In genomic region chr16:74771656-74772315, GRCh38 we compare ENCODE assay signal across 13 cellular contexts. TPM values are rescaled to one million over a fixed set of nuclear protein-coding genes. Genes with fewer than 3 reads are reported as not detected.
DNase-seq lines count a peak whose midpoint lies in the region; ATAC-seq and TF ChIP-seq lines count a peak whose summit lies in the region.
"Had no signal": no experiment of that assay in that cellular context is flagged by ENCODE, and none has a peak within 500 bp of the region (broad histone marks: within the 10 kb centered on the region; RNA-seq: fewer than 3 reads in every experiment).

No MANE protein-coding gene starts in this region.

- H3F3A ChIP-seq in DOHH2 (ENCODE audit: control insufficient read depth, insufficient read depth), result no peaks in the 10 kb centered on the region

- H3K4me2 ChIP-seq in DOHH2 (ENCODE audit: low read length), result peak overlapping the region; percentile 42
- H3K4me2 ChIP-seq in osteoblast (ENCODE audit: insufficient read depth, low read length), result no peak overlapping the region

- H3K4me3 ChIP-seq in DOHH2 (ENCODE audit: low read length), result peak overlapping the region; percentile 33; the same call in 1 of the 2 replicates
- no peak overlapping the region for H3K4me3 ChIP-seq in osteoblast (ENCODE audit: insufficient read depth, low read length)
- H3K4me3 ChIP-seq: body of pancreas, left lung had no signal

- H3K36me3 ChIP-seq in DOHH2 (ENCODE audit: control insufficient read depth, low read length) (no peaks in the 10 kb centered on the region), osteoblast (ENCODE audit: insufficient read depth, low read length) (no peaks in the 10 kb centered on the region)
- H3K36me3 ChIP-seq: left lung had no signal

- no peak overlapping the region for H2AFZ ChIP-seq in osteoblast (ENCODE audit: low read length)

- H3K27me3 ChIP-seq in DOHH2 (ENCODE audit: control insufficient read depth, low read length) (peaks cover 21% of the 10 kb centered on the region), osteoblast (ENCODE audit: insufficient read depth, low read length) (peaks cover 44% of the 10 kb centered on the region)
- H3K27me3 ChIP-seq: body of pancreas had no signal

- TF ChIP-seq CTCF in DOHH2 (IDR thresholded peaks at IDR 0.05; ENCODE audit: low read depth, low read length, poor library complexity, severe bottlenecking) (no peak), osteoblast (IDR thresholded peaks at IDR 0.05; ENCODE audit: extremely low read depth, low read depth, low read length) (no peak)

- ATAC-seq in HG02763 (IDR thresholded peaks at IDR 0.05; ENCODE audit: unreplicated experiment), result peak; percentile 64
- ATAC-seq in HG03575 (IDR thresholded peaks at IDR 0.05; ENCODE audit: extremely low read depth, insufficient number of reproducible peaks, low FRiP score, unreplicated experiment), result peak; percentile 64
- ATAC-seq: body of pancreas, left lung had no signal

- DNase-seq in GM19240 (ENCODE audit: insufficient read length, low spot score) (peak; percentile 77), osteoblast (ENCODE audit: insufficient read length, low spot score, missing footprints) (no peak), kidney glomerular epithelial cell (lab: John Stamatoyannopoulos, UW) (no peak), SK-N-DZ (ENCODE audit: low spot score) (no peak)
- DNase-seq in activated CD4-positive, CD25-positive, alpha-beta regulatory T cell treated with anti-CD3 and anti-CD28 coated beads, Interleukin-2, amount 50 U/mL, for 72 hours, result no peak
- DNase-seq: activated CD8-positive, alpha-beta memory T cell treated with anti-CD3 and anti-CD28 coated beads, Interleukin-2, amount 50 U/mL, for 4 hours; body of pancreas; left lung; NCI-H446 treated with DMSO at 0.1 percent for 48 hours had no signal

- H3K9me3 ChIP-seq in DOHH2 (ENCODE audit: control insufficient read depth, insufficient read depth, low read length), result no peaks in the 10 kb centered on the region
- peaks cover 3% of the 10 kb centered on the region for H3K9me3 ChIP-seq in osteoblast (ENCODE audit: low read depth, low read length)
- H3K9me3 ChIP-seq: body of pancreas, left lung had no signal

- H3K27ac ChIP-seq in DOHH2 (ENCODE audit: low read depth, low read length) (no peak overlapping the region), osteoblast (ENCODE audit: low read depth, low read length) (no peak overlapping the region)
- H3K27ac ChIP-seq: body of pancreas, left lung had no signal

- H3K9me2 ChIP-seq in DOHH2 (replicated peaks; ENCODE audit: control insufficient read depth, low read length), result no peaks in the 10 kb centered on the region

- no peaks in the 10 kb centered on the region; the same call in 1 of the 2 replicates for H4K20me1 ChIP-seq in DOHH2 (ENCODE audit: control insufficient read depth, insufficient read depth, low read depth, low read length)
- H4K20me1 ChIP-seq in osteoblast (ENCODE audit: insufficient read depth, low read length), result no peaks in the 10 kb centered on the region

- no peaks in the 10 kb centered on the region for H3K79me2 ChIP-seq in DOHH2 (ENCODE audit: control insufficient read depth, low read length)
- H3K79me2 ChIP-seq in osteoblast (ENCODE audit: insufficient read depth, low read length), result no peaks in the 10 kb centered on the region

- peaks cover 22% of the 10 kb centered on the region for H3K4me1 ChIP-seq in DOHH2 (ENCODE audit: control insufficient read depth, low read length)
- no peaks in the 10 kb centered on the region for H3K4me1 ChIP-seq in osteoblast (ENCODE audit: insufficient read depth, low read length)

RNA-seq across cellular contexts. Expression of gene FA2H, which starts 2.8 kb away (rescaled TPM):
- not detected in 2 replicates for total RNA-seq in osteoblast
- not detected in 2 replicates for polyA plus RNA-seq in SK-N-DZ (2014; cell fraction: cytosol; rRNA removed)
- not detected in 2 replicates for polyA plus RNA-seq in SK-N-DZ (2014; cell fraction: nucleus; rRNA removed)
- total RNA-seq: pulmonary artery endothelial cell had no signal
